27 cellular contexts compared by ENCODE assay signal in the genomic region with DNA sequence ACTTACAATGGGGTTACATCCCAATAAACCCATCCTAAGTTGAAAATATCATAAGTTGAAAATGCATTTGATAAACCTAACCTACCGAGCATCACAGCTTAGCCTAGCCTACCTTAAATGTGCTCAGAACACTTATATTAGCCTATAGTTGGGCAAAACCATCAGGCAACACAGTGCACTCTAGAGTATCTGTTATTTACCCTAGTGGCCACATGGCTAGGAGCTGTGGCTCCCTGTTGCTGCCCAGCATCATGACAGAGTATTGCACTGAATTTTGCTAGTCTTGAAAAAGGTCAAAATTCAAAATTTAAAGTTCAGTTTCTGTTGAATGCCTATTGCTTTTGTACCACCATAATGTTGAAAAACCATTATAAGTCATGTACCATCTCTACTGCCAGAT.
DNase-seq lines count a peak whose midpoint lies in the region; ATAC-seq, FAIRE-seq and TF ChIP-seq lines count a peak whose summit lies in the region.
"Had no signal": no experiment of that assay in that cellular context is flagged by ENCODE, and none has a peak within 500 bp of the region (broad histone marks: within the 10 kb centered on the region; RNA-seq: fewer than 3 reads in every experiment).

No MANE protein-coding gene starts in this region.

- no peaks in the 10 kb centered on the region for H3K23me2 ChIP-seq in H9 (ENCODE audit: insufficient read length, low read depth, low read length, poor library complexity, severe bottlenecking)

- WGBS in H9 (ENCODE audit: extremely low coverage, insufficient read length, low lambda C conversion rate) = no CpG with 5 or more reads among the region's 1 CpG
- WGBS in endodermal cell (ENCODE audit: insufficient coverage in 1 of 2, insufficient read length in 1 of 2), 2 experiments = 97 to 100% methylated on average over 1 of the region's 1 CpG
- WGBS in heart right ventricle, 2 donors = 89 to 96% methylated on average over 1 of the region's 1 CpG

- H3K4me3 Mint-ChIP-seq in H9 = no peak overlapping the region
- no peak overlapping the region for H3K4me3 Mint-ChIP-seq in astrocyte (ENCODE audit: unreplicated experiment)
- no peak overlapping the region for H3K4me3 Mint-ChIP-seq in endodermal cell
- H3K4me3 Mint-ChIP-seq: CD14-positive monocyte; CD4-positive, alpha-beta memory T cell; CD4-positive, CD25-positive, alpha-beta regulatory T cell; CD8-positive, alpha-beta memory T cell had no signal

- H4K8ac ChIP-seq in H9 (replicated peaks; ENCODE audit: insufficient read length, low read depth, low read length) = no peak overlapping the region

- no peaks in the 10 kb centered on the region for H3K27me3 ChIP-seq in H9 (ENCODE audit: insufficient read depth, low read length)
- no peaks in the 10 kb centered on the region for H3K27me3 ChIP-seq in astrocyte (ENCODE audit: insufficient read depth, low read length)
- no peaks in the 10 kb centered on the region for H3K27me3 ChIP-seq in endodermal cell (ENCODE audit: control insufficient read depth, insufficient read depth, low read length, poor library complexity, severe bottlenecking)
- no peaks in the 10 kb centered on the region for H3K27me3 ChIP-seq in heart right ventricle
- H3K27me3 ChIP-seq: BE2C, BLaER1 had no signal

- TF ChIP-seq CTCF in H9 (conservative IDR thresholded peaks at IDR 0.05) = peak; percentile 22; the same call in 1 of the 3 replicates
- no peak for TF ChIP-seq CTCF in astrocyte (IDR thresholded peaks at IDR 0.05; ENCODE audit: insufficient read depth, low read depth, low read length)
- TF ChIP-seq CTCF in endodermal cell (conservative IDR thresholded peaks at IDR 0.05) = peak; percentile 35
- no peak for TF ChIP-seq CTCF in heart right ventricle (IDR thresholded peaks at IDR 0.05)

- H3K27ac Mint-ChIP-seq in H9 (no peak overlapping the region), astrocyte (ENCODE audit: unreplicated experiment) (no peak overlapping the region), endodermal cell (no peak overlapping the region)
- H3K27ac Mint-ChIP-seq: CD14-positive monocyte; CD4-positive, alpha-beta memory T cell; CD4-positive, CD25-positive, alpha-beta regulatory T cell; CD8-positive, alpha-beta memory T cell had no signal

- H3K79me1 ChIP-seq in H9 (ENCODE audit: insufficient read depth, low read depth, low read length, poor library complexity, severe bottlenecking) = no peaks in the 10 kb centered on the region

- H2AFZ ChIP-seq in H9 (ENCODE audit: low read length) (no peak overlapping the region), astrocyte (ENCODE audit: low read depth, low read length) (no peak overlapping the region)

- no peak for ATAC-seq in heart right ventricle
- ATAC-seq: GM12878 had no signal

- no peak overlapping the region for H2BK5ac ChIP-seq in H9 (ENCODE audit: insufficient read length, low read length)

- H4K20me1 ChIP-seq in H9 (ENCODE audit: control insufficient read depth, insufficient read depth, insufficient read length) = no peaks in the 10 kb centered on the region
- H4K20me1 ChIP-seq in astrocyte (ENCODE audit: insufficient read depth, low read length) = no peaks in the 10 kb centered on the region
- H4K20me1 ChIP-seq: BLaER1 had no signal

- H3K27me3 Mint-ChIP-seq in H9 (ENCODE audit: low read depth) = no peaks in the 10 kb centered on the region
- H3K27me3 Mint-ChIP-seq in astrocyte (ENCODE audit: low read depth, unreplicated experiment) = no peaks in the 10 kb centered on the region
- no peaks in the 10 kb centered on the region for H3K27me3 Mint-ChIP-seq in endodermal cell (ENCODE audit: insufficient read depth)
- H3K27me3 Mint-ChIP-seq: CD4-positive, alpha-beta memory T cell; CD4-positive, CD25-positive, alpha-beta regulatory T cell had no signal

- no peak overlapping the region for H2BK15ac ChIP-seq in H9 (ENCODE audit: low read depth, low read length)

- H2AK5ac ChIP-seq in H9 (ENCODE audit: insufficient read length, low read length) = no peak overlapping the region

- FAIRE-seq in astrocyte (lab: Jason Lieb, UNC) = peak; percentile 45
- FAIRE-seq: A204.1, GM12878, GM19239 had no signal

- intact Hi-C loops in heart right ventricle (cut with DNase I) = loop anchor here in 2 of 10 donors (10.0 kb wide), 2 partner anchors 162 to 478 kb away; partner anchors contain the start of gene ZEB2 (in 1 of the 2)

- H2BK12ac ChIP-seq in H9 (ENCODE audit: insufficient read length, low read depth, low read length) = no peak overlapping the region

- no peaks in the 10 kb centered on the region for H3K4me1 ChIP-seq in H9 (ENCODE audit: insufficient read depth, low read length)
- peaks cover 11% of the 10 kb centered on the region for H3K4me1 ChIP-seq in astrocyte (ENCODE audit: insufficient read depth, low read length)
- H3K4me1 ChIP-seq in endodermal cell (ENCODE audit: control insufficient read depth, insufficient read depth, low read length) = no peaks in the 10 kb centered on the region
- H3K4me1 ChIP-seq in heart right ventricle = peaks cover 0 to 19% (median 4%) of the 10 kb centered on the region in 9 donors
- H3K4me1 ChIP-seq: BE2C had no signal

- H3K9me3 ChIP-seq in H9 (ENCODE audit: control insufficient read depth, low read depth, low read length) = no peaks in the 10 kb centered on the region
- no peaks in the 10 kb centered on the region for H3K9me3 ChIP-seq in astrocyte (ENCODE audit: insufficient read depth, low read depth, low read length)
- H3K9me3 ChIP-seq in endodermal cell (ENCODE audit: control insufficient read depth, low read length) = no peaks in the 10 kb centered on the region
- no peaks in the 10 kb centered on the region for H3K9me3 ChIP-seq in heart right ventricle
- H3K9me3 ChIP-seq: BE2C, BLaER1 had no signal

- no peak overlapping the region for H3K4ac ChIP-seq in H9 (ENCODE audit: low read depth, low read length)

- H3K23ac ChIP-seq in H9 (ENCODE audit: insufficient read length, low read depth, low read length) = no peak overlapping the region

- no peak overlapping the region for H4K5ac ChIP-seq in H9 (ENCODE audit: insufficient read length, low read depth, low read length)

- H2BK120ac ChIP-seq in H9 (ENCODE audit: low read depth, low read length, poor library complexity, severe bottlenecking) = no peak overlapping the region

- no peaks in the 10 kb centered on the region for H3K79me2 ChIP-seq in H9 (ENCODE audit: insufficient read depth, low read length)
- H3K79me2 ChIP-seq in astrocyte (ENCODE audit: insufficient read depth, low read length) = no peaks in the 10 kb centered on the region

- H3K27ac ChIP-seq in H9 (ENCODE audit: insufficient read length, low read depth, low read length) (no peak overlapping the region), astrocyte (ENCODE audit: low read depth, low read length) (no peak overlapping the region), endodermal cell (ENCODE audit: low read depth, low read length) (no peak overlapping the region), heart right ventricle (no peak overlapping the region)
- H3K27ac ChIP-seq: BLaER1 had no signal

- H3K36me3 Mint-ChIP-seq in H9 (ENCODE audit: insufficient read depth in 1 of 3, low read depth in 3 of 3) (no peaks in the 10 kb centered on the region), astrocyte (ENCODE audit: low read depth, unreplicated experiment) (no peaks in the 10 kb centered on the region), endodermal cell (ENCODE audit: low read depth) (no peaks in the 10 kb centered on the region)
- H3K36me3 Mint-ChIP-seq: CD14-positive monocyte; CD4-positive, alpha-beta memory T cell; CD4-positive, CD25-positive, alpha-beta regulatory T cell; CD8-positive, alpha-beta memory T cell had no signal

- H3K4me3 ChIP-seq in astrocyte (ENCODE audit: insufficient read depth, low read depth, low read length) (no peak overlapping the region), endodermal cell (ENCODE audit: low read length) (no peak overlapping the region), heart right ventricle (no peak overlapping the region)
- H3K4me3 ChIP-seq: BLaER1, GM12878 had no signal

- H3K9me3 Mint-ChIP-seq in H9 = no peaks in the 10 kb centered on the region
- no peaks in the 10 kb centered on the region for H3K9me3 Mint-ChIP-seq in astrocyte (ENCODE audit: unreplicated experiment)
- H3K9me3 Mint-ChIP-seq in endodermal cell = no peaks in the 10 kb centered on the region
- H3K9me3 Mint-ChIP-seq: CD8-positive, alpha-beta memory T cell had no signal

- H3K4me1 Mint-ChIP-seq in H9 = no peaks in the 10 kb centered on the region
- H3K4me1 Mint-ChIP-seq in astrocyte (ENCODE audit: low read depth, unreplicated experiment) = peaks cover 8% of the 10 kb centered on the region
- H3K4me1 Mint-ChIP-seq in endodermal cell = no peaks in the 10 kb centered on the region
- H3K4me1 Mint-ChIP-seq: CD4-positive, alpha-beta memory T cell; CD4-positive, CD25-positive, alpha-beta regulatory T cell; CD8-positive, alpha-beta memory T cell had no signal

- no peak overlapping the region for H3K56ac ChIP-seq in H9 (ENCODE audit: insufficient read length, low read depth, low read length)

- no peak overlapping the region for H2BK20ac ChIP-seq in H9 (ENCODE audit: low read depth, low read length, poor library complexity, severe bottlenecking)

- H3K9ac ChIP-seq in H9 (ENCODE audit: extremely low read depth, insufficient read length, low read length) = no peak overlapping the region
- no peak overlapping the region for H3K9ac ChIP-seq in astrocyte (ENCODE audit: low read length)
- H3K9ac ChIP-seq in endodermal cell (ENCODE audit: extremely low read depth, low read length, poor library complexity, severe bottlenecking) = no peak overlapping the region
- H3K9ac ChIP-seq: BLaER1 had no signal

- no peak overlapping the region for H3T11ph ChIP-seq in H9 (ENCODE audit: low read length)

- H4K91ac ChIP-seq in H9 (ENCODE audit: insufficient read length, low read depth, low read length) = no peak overlapping the region

- H3K36me3 ChIP-seq in astrocyte (ENCODE audit: insufficient read depth, low read length) (no peaks in the 10 kb centered on the region), endodermal cell (ENCODE audit: control insufficient read depth, insufficient read depth, low read length) (no peaks in the 10 kb centered on the region), heart right ventricle (no peaks in the 10 kb centered on the region)
- H3K36me3 ChIP-seq: BE2C, BLaER1 had no signal

- no peak overlapping the region for H3K14ac ChIP-seq in H9 (ENCODE audit: insufficient read depth, low read length)

- DNase-seq in H9 = no peak
- DNase-seq in astrocyte (ENCODE audit: low read depth) = no peak
- no peak for DNase-seq in endodermal cell
- no peak for DNase-seq in T-helper 2 cell
- DNase-seq in ecto neural progenitor cell (ENCODE audit: low spot score) = no peak
- DNase-seq in amygdala (lab: John Stamatoyannopoulos, UW) = no peak
- DNase-seq in heart right ventricle = no peak
- DNase-seq: 8988T; ACHN; BE2C; C1 segment of cervical spinal cord; CD4-positive, alpha-beta memory T cell; CD4-positive, CD25-positive, alpha-beta regulatory T cell; CD8-positive, alpha-beta memory T cell; COR-L47; DMS 273 treated with DMSO at 0.1 percent for 48 hours; DMS153; DMS53; DMS79; DND-41; EL; GDM1 had no signal

- H3K18ac ChIP-seq in H9 (ENCODE audit: insufficient read length, low read depth, low read length) = no peak overlapping the region

- no peak overlapping the region for H3K4me2 ChIP-seq in H9 (ENCODE audit: insufficient read depth, insufficient read length, low read length)
- H3K4me2 ChIP-seq in astrocyte (ENCODE audit: low read length) = no peak overlapping the region
- H3K4me2 ChIP-seq: BLaER1 had no signal

Comparison
In these comparisons a context has a peak if more than half of its experiments do, and no peak if none do; other contexts are left out.
1. CTCF ChIP-seq: peak in H9 (single experiment) and endodermal cell (single experiment); none in astrocyte (single experiment) and heart right ventricle (0 of 9).